ENCODE assay signal across 24 cellular contexts in the genomic region with DNA sequence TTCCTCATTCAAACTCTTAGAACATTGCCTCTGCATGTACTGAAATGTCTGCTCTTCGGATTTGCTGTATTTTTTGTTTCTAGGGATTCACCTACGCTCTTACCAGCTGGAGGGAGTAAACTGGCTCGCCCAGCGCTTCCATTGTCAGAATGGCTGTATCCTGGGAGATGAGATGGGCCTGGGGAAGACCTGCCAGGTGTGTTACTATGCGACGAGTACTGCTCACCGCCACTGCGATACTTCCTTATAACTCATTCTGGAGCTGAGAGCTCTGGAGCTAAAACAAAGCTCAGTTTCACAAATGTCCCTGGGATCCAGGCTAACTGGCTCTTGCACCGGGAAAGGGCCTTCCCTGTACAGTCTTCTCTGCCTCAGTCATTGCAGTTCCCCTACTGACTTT. TPM values are rescaled to one million over a fixed set of nuclear protein-coding genes. Genes with fewer than 3 reads are reported as not detected.
"Had no signal": no experiment of that assay in that cellular context is flagged by ENCODE, and none has a peak within 500 bp of the region (broad histone marks: within the 10 kb centered on the region; RNA-seq: fewer than 3 reads in every experiment).

No MANE protein-coding gene starts in this region.

- H3K9me3 Mint-ChIP-seq: activated CD4-positive, alpha-beta T cell treated with anti-CD3 and anti-CD28 coated beads, Interleukin-2, amount 10 ng/mL, durations not matched to agents 7 days and 5 days; activated CD8-positive, alpha-beta T cell treated with anti-CD3 and anti-CD28 coated beads for 36 hours; activated naive CD4-positive, alpha-beta T cell treated with anti-CD3 and anti-CD28 coated beads, Interleukin-2, amount 50 U/mL, for 24 hours; dendritic cell treated with granulocyte-macrophage colony-stimulating factor and Interleukin-4, amounts not matched to agents 40 ng/mL and 50 ng/mL, for 4 days; memory B cell; stimulated activated effector memory CD8-positive, alpha-beta T cell treated with anti-CD3 and anti-CD28 coated beads, Interleukin-12 subunit alpha, Interleukin-12 subunit beta, amount 100 ng/mL, for 72 hours had no signal

- H3K27me3 Mint-ChIP-seq: activated CD4-positive, alpha-beta T cell treated with anti-CD3 and anti-CD28 coated beads, Interleukin-2, amount 10 ng/mL, durations not matched to agents 7 days and 5 days; activated CD8-positive, alpha-beta memory T cell treated with anti-CD3 and anti-CD28 coated beads, Interleukin-2, amount 10 ng/mL, durations not matched to agents 7 days and 5 days; activated CD8-positive, alpha-beta T cell treated with anti-CD3 and anti-CD28 coated beads for 36 hours; activated naive CD4-positive, alpha-beta T cell treated with anti-CD3 and anti-CD28 coated beads, Interleukin-2, amount 50 U/mL, for 24 hours; dendritic cell treated with granulocyte-macrophage colony-stimulating factor and Interleukin-4, amounts not matched to agents 40 ng/mL and 50 ng/mL, for 4 days; memory B cell had no signal

- H3K4me3 Mint-ChIP-seq: activated CD4-positive, alpha-beta T cell treated with anti-CD3 and anti-CD28 coated beads, Interleukin-2, amount 10 ng/mL, durations not matched to agents 7 days and 5 days; activated CD8-positive, alpha-beta memory T cell treated with anti-CD3 and anti-CD28 coated beads, Interleukin-2, amount 10 ng/mL, durations not matched to agents 7 days and 5 days; activated CD8-positive, alpha-beta T cell treated with anti-CD3 and anti-CD28 coated beads for 36 hours; activated naive CD4-positive, alpha-beta T cell treated with anti-CD3 and anti-CD28 coated beads, Interleukin-2, amount 50 U/mL, for 24 hours; dendritic cell treated with granulocyte-macrophage colony-stimulating factor and Interleukin-4, amounts not matched to agents 40 ng/mL and 50 ng/mL, for 4 days; memory B cell; stimulated activated effector memory CD8-positive, alpha-beta T cell treated with anti-CD3 and anti-CD28 coated beads, Interleukin-12 subunit alpha, Interleukin-12 subunit beta, amount 100 ng/mL, for 72 hours had no signal

- H3K27me3 ChIP-seq: body of pancreas, right lobe of liver, stomach, suprapubic skin, tibial nerve had no signal

- H3K27ac Mint-ChIP-seq: activated CD4-positive, alpha-beta T cell treated with anti-CD3 and anti-CD28 coated beads, Interleukin-2, amount 10 ng/mL, durations not matched to agents 7 days and 5 days; activated CD8-positive, alpha-beta memory T cell treated with anti-CD3 and anti-CD28 coated beads, Interleukin-2, amount 10 ng/mL, durations not matched to agents 7 days and 5 days; activated CD8-positive, alpha-beta T cell treated with anti-CD3 and anti-CD28 coated beads for 36 hours; activated naive CD4-positive, alpha-beta T cell treated with anti-CD3 and anti-CD28 coated beads, Interleukin-2, amount 50 U/mL, for 24 hours; dendritic cell treated with granulocyte-macrophage colony-stimulating factor and Interleukin-4, amounts not matched to agents 40 ng/mL and 50 ng/mL, for 4 days; memory B cell; stimulated activated effector memory CD8-positive, alpha-beta T cell treated with anti-CD3 and anti-CD28 coated beads, Interleukin-12 subunit alpha, Interleukin-12 subunit beta, amount 100 ng/mL, for 72 hours had no signal

- H3K9me3 ChIP-seq: body of pancreas, right lobe of liver, stomach, suprapubic skin, tibial nerve had no signal

- H3K36me3 ChIP-seq: right lobe of liver had no signal

- ATAC-seq: activated CD8-positive, alpha-beta memory T cell treated with anti-CD3 and anti-CD28 coated beads, Interleukin-2, amount 10 ng/mL, durations not matched to agents 7 days and 5 days; activated CD8-positive, alpha-beta T cell treated with anti-CD3 and anti-CD28 coated beads for 36 hours; body of pancreas; left cardiac atrium; right lobe of liver; stimulated activated effector memory CD8-positive, alpha-beta T cell treated with anti-CD3 and anti-CD28 coated beads, Interleukin-12 subunit alpha, Interleukin-12 subunit beta, amount 100 ng/mL, for 72 hours had no signal

- DNase-seq: activated CD4-positive, alpha-beta T cell treated with anti-CD3 and anti-CD28 coated beads, Interleukin-2, amount 10 ng/mL, durations not matched to agents 7 days and 5 days; activated CD4-positive, CD25-positive, alpha-beta regulatory T cell treated with anti-CD3 and anti-CD28 coated beads, Interleukin-2, amount 50 U/mL, for 72 hours; activated CD8-positive, alpha-beta memory T cell treated with anti-CD3 and anti-CD28 coated beads, Interleukin-2, amount 10 ng/mL, durations not matched to agents 7 days and 5 days; activated CD8-positive, alpha-beta T cell treated with anti-CD3 and anti-CD28 coated beads for 36 hours; activated gamma-delta T cell treated with Interleukin-2 at 50 U/mL for 16 hours; activated T-cell treated with anti-CD3 and anti-CD28 coated beads for 4 hours; anterior cingulate cortex; body of pancreas; effector CD8-positive, alpha-beta T cell; left cardiac atrium; occipital lobe; right lobe of liver; stimulated activated CD4-positive, alpha-beta T cell treated with anti-CD3 and anti-CD28 coated beads, Interleukin-1b, Interleukin-23, amount 100 ng/mL, for 48 hours; stomach; T-helper 2 cell had no signal

- H3K4me3 ChIP-seq: body of pancreas, right lobe of liver, skin epidermis, stomach, suprapubic skin, tibial nerve had no signal

- H3K27ac ChIP-seq: body of pancreas, right lobe of liver, skin epidermis, stomach, suprapubic skin, tibial nerve, VCaP had no signal

RNA-seq across cellular contexts. Expression of gene FMO5, which starts 27.4 kb away (rescaled TPM):
- polyA plus RNA-seq: neural cell had no signal
